Comparison of ENCODE assay signal across 2 cellular contexts in the genomic region with DNA sequence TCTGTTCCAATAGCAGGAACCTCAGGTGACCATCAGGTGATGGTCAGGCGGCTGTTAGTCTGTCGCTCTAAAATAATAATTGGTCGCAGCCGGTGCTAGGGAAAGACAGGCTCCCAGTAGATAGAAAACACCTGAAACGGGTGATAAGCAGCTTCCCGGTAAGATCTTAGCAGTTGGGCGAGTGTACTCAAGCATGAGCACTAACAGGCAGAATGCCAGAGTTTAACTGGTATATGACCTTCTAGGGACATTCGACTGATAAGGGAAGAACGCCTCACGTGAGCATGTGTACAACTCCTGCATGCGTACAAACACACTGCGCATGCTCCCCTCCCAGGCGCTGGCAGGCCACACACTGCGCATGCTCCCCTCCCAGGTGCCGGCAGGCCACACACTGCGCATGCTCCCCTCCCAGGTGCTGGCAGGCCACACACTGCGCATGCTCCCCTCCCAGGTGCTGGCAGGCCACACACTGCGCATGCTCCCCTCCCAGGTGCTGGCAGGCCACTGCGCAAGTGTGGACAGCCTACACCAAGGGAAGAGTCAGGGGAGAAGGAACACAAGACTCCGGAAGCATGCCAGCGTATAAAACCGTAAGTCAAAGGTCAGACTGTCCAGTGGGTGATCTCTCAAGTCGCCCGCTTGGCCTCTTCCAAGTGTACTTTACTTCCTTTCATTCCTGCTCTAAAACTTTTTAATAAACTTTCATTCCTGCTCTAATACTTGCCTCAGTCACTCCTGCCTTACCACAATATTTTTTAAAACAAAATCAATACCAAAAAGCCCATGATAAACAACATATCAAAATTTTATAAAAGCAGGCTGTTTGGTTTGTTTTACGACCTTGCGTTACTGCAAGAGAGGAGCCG.
A peak's percentile ranks its signal among the peaks of the same experiment; 100 is the strongest.
TF ChIP-seq lines count a peak whose summit lies in the region.

No MANE protein-coding gene starts in this region.

TF ChIP-seq in Ishikawa, 13 proteins besides CTCF, POLR2A, EP300 and RAD21:
- TF ChIP-seq ZBTB7A (IDR thresholded peaks at IDR 0.05; ENCODE audit: low read depth), result no peak
- TF ChIP-seq TCF12 (IDR thresholded peaks at IDR 0.05; ENCODE audit: low read depth), result no peak
- TF ChIP-seq TEAD4 (IDR thresholded peaks at IDR 0.05), result no peak
- TF ChIP-seq TAF1 (IDR thresholded peaks at IDR 0.05; ENCODE audit: low read depth), result peak; percentile 43; the same call in 1 of the 2 replicates
- TF ChIP-seq, protein P1, sequence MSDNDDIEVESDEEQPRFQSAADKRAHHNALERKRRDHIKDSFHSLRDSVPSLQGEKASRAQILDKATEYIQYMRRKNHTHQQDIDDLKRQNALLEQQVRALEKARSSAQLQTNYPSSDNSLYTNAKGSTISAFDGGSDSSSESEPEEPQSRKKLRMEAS (IDR thresholded peaks at IDR 0.05), result peak; percentile 94
- TF ChIP-seq FOXM1 (IDR thresholded peaks at IDR 0.05; ENCODE audit: borderline replicate concordance, low read depth), result no peak
- no peak for TF ChIP-seq EGR1 (IDR thresholded peaks at IDR 0.05)
- TF ChIP-seq CEBPB (IDR thresholded peaks at IDR 0.05), result no peak
- TF ChIP-seq, protein P2, sequence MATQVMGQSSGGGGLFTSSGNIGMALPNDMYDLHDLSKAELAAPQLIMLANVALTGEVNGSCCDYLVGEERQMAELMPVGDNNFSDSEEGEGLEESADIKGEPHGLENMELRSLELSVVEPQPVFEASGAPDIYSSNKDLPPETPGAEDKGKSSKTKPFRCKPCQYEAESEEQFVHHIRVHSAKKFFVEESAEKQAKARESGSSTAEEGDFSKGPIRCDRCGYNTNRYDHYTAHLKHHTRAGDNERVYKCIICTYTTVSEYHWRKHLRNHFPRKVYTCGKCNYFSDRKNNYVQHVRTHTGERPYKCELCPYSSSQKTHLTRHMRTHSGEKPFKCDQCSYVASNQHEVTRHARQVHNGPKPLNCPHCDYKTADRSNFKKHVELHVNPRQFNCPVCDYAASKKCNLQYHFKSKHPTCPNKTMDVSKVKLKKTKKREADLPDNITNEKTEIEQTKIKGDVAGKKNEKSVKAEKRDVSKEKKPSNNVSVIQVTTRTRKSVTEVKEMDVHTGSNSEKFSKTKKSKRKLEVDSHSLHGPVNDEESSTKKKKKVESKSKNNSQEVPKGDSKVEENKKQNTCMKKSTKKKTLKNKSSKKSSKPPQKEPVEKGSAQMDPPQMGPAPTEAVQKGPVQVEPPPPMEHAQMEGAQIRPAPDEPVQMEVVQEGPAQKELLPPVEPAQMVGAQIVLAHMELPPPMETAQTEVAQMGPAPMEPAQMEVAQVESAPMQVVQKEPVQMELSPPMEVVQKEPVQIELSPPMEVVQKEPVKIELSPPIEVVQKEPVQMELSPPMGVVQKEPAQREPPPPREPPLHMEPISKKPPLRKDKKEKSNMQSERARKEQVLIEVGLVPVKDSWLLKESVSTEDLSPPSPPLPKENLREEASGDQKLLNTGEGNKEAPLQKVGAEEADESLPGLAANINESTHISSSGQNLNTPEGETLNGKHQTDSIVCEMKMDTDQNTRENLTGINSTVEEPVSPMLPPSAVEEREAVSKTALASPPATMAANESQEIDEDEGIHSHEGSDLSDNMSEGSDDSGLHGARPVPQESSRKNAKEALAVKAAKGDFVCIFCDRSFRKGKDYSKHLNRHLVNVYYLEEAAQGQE (IDR thresholded peaks at IDR 0.05; ENCODE audit: low read depth), result no peak
- no peak for TF ChIP-seq YY1 (IDR thresholded peaks at IDR 0.05; ENCODE audit: low read depth)
- TF ChIP-seq NFIC (IDR thresholded peaks at IDR 0.05), result no peak
- no peak for TF ChIP-seq CREB1 (IDR thresholded peaks at IDR 0.05; ENCODE audit: low read depth)
- TF ChIP-seq, protein P3, sequence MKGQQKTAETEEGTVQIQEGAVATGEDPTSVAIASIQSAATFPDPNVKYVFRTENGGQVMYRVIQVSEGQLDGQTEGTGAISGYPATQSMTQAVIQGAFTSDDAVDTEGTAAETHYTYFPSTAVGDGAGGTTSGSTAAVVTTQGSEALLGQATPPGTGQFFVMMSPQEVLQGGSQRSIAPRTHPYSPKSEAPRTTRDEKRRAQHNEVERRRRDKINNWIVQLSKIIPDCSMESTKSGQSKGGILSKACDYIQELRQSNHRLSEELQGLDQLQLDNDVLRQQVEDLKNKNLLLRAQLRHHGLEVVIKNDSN (IDR thresholded peaks at IDR 0.05), result peak; percentile 92
TF ChIP-seq in Ishikawa: peak in this region for 3.

TF ChIP-seq in endothelial cell of umbilical vein, 7 proteins besides CTCF, POLR2A, EP300 and RAD21:
- TF ChIP-seq, protein P1 (IDR thresholded peaks at IDR 0.05; ENCODE audit: insufficient read depth, insufficient read length), result peak; percentile 77
- no peak for TF ChIP-seq GATA2 (IDR thresholded peaks at IDR 0.05; ENCODE audit: insufficient read depth, insufficient read length, low read depth, low read length)
- TF ChIP-seq MYC (IDR thresholded peaks at IDR 0.05; ENCODE audit: low read depth, low read length), result no peak
- no peak for TF ChIP-seq FOS (IDR thresholded peaks at IDR 0.05; ENCODE audit: borderline replicate concordance, insufficient read depth, low read length)
- TF ChIP-seq EZH2 (IDR thresholded peaks at IDR 0.05; ENCODE audit: borderline replicate concordance, low read depth, low read length, severe bottlenecking), result no peak
- peak; percentile 13 for TF ChIP-seq JUN (IDR thresholded peaks at IDR 0.05; ENCODE audit: borderline replicate concordance, insufficient read depth, insufficient read length, low read depth)
